Comparison of ENCODE assay signal across 19 cellular contexts in the genomic region with DNA sequence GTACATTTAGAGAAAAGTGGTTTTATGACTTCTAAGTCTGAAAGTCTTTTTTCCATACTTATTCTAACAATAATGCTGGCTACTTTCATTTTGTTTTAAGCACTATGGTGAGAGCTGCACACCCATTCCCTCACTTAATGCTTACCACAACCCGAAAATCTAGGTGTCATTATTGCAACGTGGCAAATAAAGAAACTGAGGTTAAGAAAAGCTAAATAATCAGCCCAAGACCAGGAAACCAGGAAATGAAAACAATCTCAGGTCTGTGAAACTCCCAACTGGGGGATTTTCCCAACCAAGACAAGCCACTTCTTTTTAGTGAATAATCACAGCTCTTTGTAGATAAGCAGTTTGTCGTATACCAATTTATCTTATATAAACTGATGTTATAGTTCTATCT.
"Had no signal": no experiment of that assay in that cellular context is flagged by ENCODE, and none has a peak within 500 bp of the region (broad histone marks: within the 10 kb centered on the region; RNA-seq: fewer than 3 reads in every experiment).

No MANE protein-coding gene starts in this region.

- H3K27me3 ChIP-seq: colonic mucosa, neutrophil, suprapubic skin had no signal

- H3K27ac ChIP-seq: colonic mucosa, esophagus squamous epithelium, neutrophil, parathyroid adenoma, suprapubic skin had no signal

- H3K27ac Mint-ChIP-seq: activated CD4-positive, alpha-beta T cell treated with anti-CD3 and anti-CD28 coated beads, Interleukin-2, amount 10 ng/mL, durations not matched to agents 7 days and 5 days; T-helper 2 cell treated with Interferon-gamma antibody and Interleukin-4, amounts not matched to agents 5 μg/mL and 100 μg/mL, for 36 hours had no signal

- ATAC-seq: left lobe of liver had no signal

- H3K4me1 ChIP-seq: colonic mucosa, parathyroid adenoma had no signal

- H3K9me3 ChIP-seq: colonic mucosa, esophagus squamous epithelium, neutrophil, suprapubic skin had no signal

- H3K4me3 ChIP-seq: colonic mucosa, esophagus squamous epithelium, suprapubic skin had no signal

- DNase-seq: activated CD4-positive, alpha-beta T cell treated with anti-CD3 and anti-CD28 coated beads, Interleukin-2, amount 10 ng/mL, durations not matched to agents 7 days and 5 days; activated CD4-positive, CD25-positive, alpha-beta regulatory T cell; activated effector memory CD4-positive, alpha-beta T cell treated with Interleukin-2 at 50 U/mL for 16 hours; activated T-cell treated with anti-CD3 and anti-CD28 coated beads for 4 hours; central memory CD4-positive, alpha-beta T cell; colonic mucosa; effector CD4-positive, alpha-beta T cell; esophagus squamous epithelium; hippocampal formation; retina; stimulated activated naive CD4-positive, alpha-beta T cell; trophoblast cell had no signal

- H3K36me3 Mint-ChIP-seq: activated naive CD4-positive, alpha-beta T cell treated with anti-CD3 and anti-CD28 coated beads, Interleukin-2, amount 50 U/mL, for 24 hours had no signal

- H3K27me3 Mint-ChIP-seq: activated CD4-positive, alpha-beta T cell treated with anti-CD3 and anti-CD28 coated beads, Interleukin-2, amount 10 ng/mL, durations not matched to agents 7 days and 5 days; activated naive CD4-positive, alpha-beta T cell treated with anti-CD3 and anti-CD28 coated beads, Interleukin-2, amount 50 U/mL, for 24 hours; brain had no signal

- H3K36me3 ChIP-seq: colonic mucosa, esophagus squamous epithelium, neutrophil, suprapubic skin had no signal

- H3K9me3 Mint-ChIP-seq: activated CD4-positive, alpha-beta T cell treated with anti-CD3 and anti-CD28 coated beads, Interleukin-2, amount 10 ng/mL, durations not matched to agents 7 days and 5 days; activated naive CD4-positive, alpha-beta T cell treated with anti-CD3 and anti-CD28 coated beads, Interleukin-2, amount 50 U/mL, for 24 hours; brain; T-helper 2 cell treated with Interferon-gamma antibody and Interleukin-4, amounts not matched to agents 5 μg/mL and 100 μg/mL, for 36 hours had no signal

- H3K4me3 Mint-ChIP-seq: activated CD4-positive, alpha-beta T cell treated with anti-CD3 and anti-CD28 coated beads, Interleukin-2, amount 10 ng/mL, durations not matched to agents 7 days and 5 days; activated naive CD4-positive, alpha-beta T cell treated with anti-CD3 and anti-CD28 coated beads, Interleukin-2, amount 50 U/mL, for 24 hours; brain; T-helper 2 cell treated with Interferon-gamma antibody and Interleukin-4, amounts not matched to agents 5 μg/mL and 100 μg/mL, for 36 hours had no signal
